ENCODE assay signal across 17 cellular contexts in genomic region chr22:20922141-20922751, GRCh38. TPM values are rescaled to one million over a fixed set of nuclear protein-coding genes. Genes with fewer than 3 reads are reported as not detected.
A peak's percentile ranks its signal among the peaks of the same experiment; 100 is the strongest.
DNase-seq lines count a peak whose midpoint lies in the region; ATAC-seq and TF ChIP-seq lines count a peak whose summit lies in the region.
"Had no signal": no experiment of that assay in that cellular context is flagged by ENCODE, and none has a peak within 500 bp of the region (broad histone marks: within the 10 kb centered on the region; RNA-seq: fewer than 3 reads in every experiment).

No MANE protein-coding gene starts in this region.

- H3K36me3 ChIP-seq in CD8-positive, alpha-beta T cell (ENCODE audit: insufficient read depth, low read length), result no peaks in the 10 kb centered on the region
- H3K36me3 ChIP-seq in HEK293 (ENCODE audit: control insufficient read depth in 2 of 2, insufficient read depth in 1 of 2, low read length in 2 of 2), result peaks cover 3 to 5% of the 10 kb centered on the region in 2 experiments; a peak in 2 of 3 replicates

- TF ChIP-seq CTCF in CD8-positive, alpha-beta T cell (IDR thresholded peaks at IDR 0.05), result no peak
- TF ChIP-seq CTCF in HEK293 (tag by site-specific recombination; IDR thresholded peaks at IDR 0.05) (no peak), natural killer cell (IDR thresholded peaks at IDR 0.05) (no peak), dorsolateral prefrontal cortex (IDR thresholded peaks at IDR 0.05 in 54 of 56, conservative IDR thresholded peaks at IDR 0.05 in 2 of 56; ENCODE audit: low read depth in 1 of 56, partially characterized antibody in 56 of 56) (no peak)

- CTCF ChIA-PET in CD8-positive, alpha-beta T cell (lab: Charles Lee), result interaction anchor here (0.7 to 1.1 kb wide), 2 partner anchors 10 to 14 kb away, joined by 3 to 4 read pairs; no protein-coding TSS in a partner anchor
- CTCF ChIA-PET in HEK293 (lab: Yijun Ruan, JAX), result interaction anchor here (0.6 to 4.1 kb wide), 2 partner anchors 37 to 78 kb away, joined by 3 to 29 read pairs; no protein-coding TSS in a partner anchor

- no peak for ATAC-seq in CD8-positive, alpha-beta T cell
- ATAC-seq in natural killer cell, result no peak
- ATAC-seq in HG02852 (IDR thresholded peaks at IDR 0.05; ENCODE audit: unreplicated experiment), result no peak
- ATAC-seq: left colon had no signal

- H3K4me1 ChIP-seq in CD8-positive, alpha-beta T cell (ENCODE audit: insufficient read depth, low read length), result peaks cover 58% of the 10 kb centered on the region
- H3K4me1 ChIP-seq in HEK293 (ENCODE audit: control insufficient read depth, insufficient read depth, low read length), result peaks cover 11% of the 10 kb centered on the region; the same call in 1 of the 2 replicates

- no peaks in the 10 kb centered on the region for H3K9me3 ChIP-seq in CD8-positive, alpha-beta T cell (ENCODE audit: low read length)
- no peaks in the 10 kb centered on the region for H3K9me3 ChIP-seq in HEK293 (ENCODE audit: control insufficient read depth, insufficient read depth, low read depth, low read length)
- H3K9me3 ChIP-seq: Caco-2, SJSA1, testis had no signal

- no peak overlapping the region for H3K27ac ChIP-seq in CD8-positive, alpha-beta T cell (ENCODE audit: low read depth, low read length)
- H3K27ac ChIP-seq in HEK293 (ENCODE audit: extremely low read depth, low read depth, low read length) (no peak overlapping the region), dorsolateral prefrontal cortex (no peak overlapping the region)
- H3K27ac ChIP-seq: HL-60, SJSA1, testis had no signal

- H3K27ac Mint-ChIP-seq in CD8-positive, alpha-beta T cell, result peak overlapping the region; percentile 23
- peak overlapping the region; percentile 50 for H3K27ac Mint-ChIP-seq in activated naive CD8-positive, alpha-beta T cell
- peak overlapping the region; percentile 72 to 95 for H3K27ac Mint-ChIP-seq in natural killer cell

- H3K9me3 Mint-ChIP-seq in CD8-positive, alpha-beta T cell, result no peaks in the 10 kb centered on the region
- no peaks in the 10 kb centered on the region for H3K9me3 Mint-ChIP-seq in activated naive CD8-positive, alpha-beta T cell (ENCODE audit: low read depth)
- no peaks in the 10 kb centered on the region for H3K9me3 Mint-ChIP-seq in natural killer cell

- no peaks in the 10 kb centered on the region for H3K27me3 Mint-ChIP-seq in CD8-positive, alpha-beta T cell (ENCODE audit: low read depth)
- no peaks in the 10 kb centered on the region for H3K27me3 Mint-ChIP-seq in activated naive CD8-positive, alpha-beta T cell
- H3K27me3 Mint-ChIP-seq in natural killer cell (ENCODE audit: low read depth in 2 of 2), result no peaks in the 10 kb centered on the region

- H3K27me3 ChIP-seq in CD8-positive, alpha-beta T cell (ENCODE audit: insufficient read depth, low read length), result no peaks in the 10 kb centered on the region
- H3K27me3 ChIP-seq in dorsolateral prefrontal cortex, result no peaks in the 10 kb centered on the region
- H3K27me3 ChIP-seq: SJSA1, testis had no signal

- peaks cover 37% of the 10 kb centered on the region for H3K36me3 Mint-ChIP-seq in CD8-positive, alpha-beta T cell
- H3K36me3 Mint-ChIP-seq in activated naive CD8-positive, alpha-beta T cell, result peaks cover 7% of the 10 kb centered on the region
- H3K36me3 Mint-ChIP-seq in natural killer cell, result no peaks in the 10 kb centered on the region

- no peak for DNase-seq in CD8-positive, alpha-beta T cell
- DNase-seq in natural killer cell (no peak), NCI-H1436 (lab: John Stamatoyannopoulos, UW) (no peak), dorsolateral prefrontal cortex (no peak), AG08396 (ENCODE audit: low spot score) (no peak)
- DNase-seq: activated effector memory CD4-positive, alpha-beta T cell treated with anti-CD3 and anti-CD28 coated beads, Interleukin-2, amount 50 U/mL, for 16 hours; Caco-2; head of caudate nucleus; left colon; NK-92 treated with Interleukin-12 subunit alpha and Interleukin-12 subunit beta, amount 100 ng/mL, for 24 hours; small intestine; testis had no signal

- intact Hi-C loops in CD8-positive, alpha-beta T cell (cut with DNase I, micrococcal nuclease), result no loop called here
- intact Hi-C loops in natural killer cell (cut with micrococcal nuclease), result no loop called here
- intact Hi-C loops in dorsolateral prefrontal cortex (cut with DNase I), result no loop called here

- H3K4me3 Mint-ChIP-seq in CD8-positive, alpha-beta T cell, result peak overlapping the region; percentile 40
- H3K4me3 Mint-ChIP-seq in activated naive CD8-positive, alpha-beta T cell, result peak overlapping the region; percentile 60
- H3K4me3 Mint-ChIP-seq in natural killer cell, result peak overlapping the region; percentile 66

- H3K4me1 Mint-ChIP-seq in CD8-positive, alpha-beta T cell (ENCODE audit: low read depth), result peaks cover 60% of the 10 kb centered on the region
- H3K4me1 Mint-ChIP-seq in activated naive CD8-positive, alpha-beta T cell (ENCODE audit: low read depth), result peaks cover 55% of the 10 kb centered on the region
- peaks cover 69 to 72% of the 10 kb centered on the region in 2 donors for H3K4me1 Mint-ChIP-seq in natural killer cell

- no peak overlapping the region for H3K4me3 ChIP-seq in CD8-positive, alpha-beta T cell (ENCODE audit: low read depth, low read length)
- H3K4me3 ChIP-seq in HEK293 (ENCODE audit: low read depth, low read length), result no peak overlapping the region
- H3K4me3 ChIP-seq in dorsolateral prefrontal cortex, result peak overlapping the region in 6 of 59 donors; percentile 19 to 100 (median 98)
- H3K4me3 ChIP-seq: SJSA1, testis had no signal

- POLR2A ChIA-PET in CD8-positive, alpha-beta T cell (lab: Charles Lee), result interaction anchor here (0.7 kb wide), 1 partner anchor 895 kb away, joined by 3 read pairs; no protein-coding TSS in a partner anchor
- POLR2A ChIA-PET in HEK293 (lab: Yijun Ruan, JAX), result interaction anchor here (0.6 to 3.0 kb wide), 4 partner anchors 15 to 80 kb away, joined by 3 to 17 read pairs (median 5); partner anchors contain the start of genes LZTR1 and THAP7

TF ChIP-seq in HEK293, 187 proteins besides CTCF, POLR2A, EP300 and RAD21 (continues in another document):
- TF ChIP-seq ZBTB21 (tag by site-specific recombination; IDR thresholded peaks at IDR 0.05), result no peak
- TF ChIP-seq GLIS2 (tag by site-specific recombination; IDR thresholded peaks at IDR 0.05), result no peak
- no peak for TF ChIP-seq KLF10 (tag by site-specific recombination; IDR thresholded peaks at IDR 0.05)
- peak; percentile 9; the same call in 1 of the 2 replicates for TF ChIP-seq SP7 (tag by site-specific recombination; IDR thresholded peaks at IDR 0.05)
- no peak for TF ChIP-seq ZNF266 (tag by site-specific recombination; IDR thresholded peaks at IDR 0.05; ENCODE audit: low read depth)
- peak; percentile 26; the same call in 1 of the 2 replicates for TF ChIP-seq ZFHX2 (tag by site-specific recombination; conservative IDR thresholded peaks at IDR 0.05)
- TF ChIP-seq ZNF692 (tag by site-specific recombination; IDR thresholded peaks at IDR 0.05), result peak; percentile 9; the same call in 1 of the 2 replicates
- TF ChIP-seq ZNF521 (tag by site-specific recombination; IDR thresholded peaks at IDR 0.05), result no peak
- no peak for TF ChIP-seq ZNF626 (tag by site-specific recombination; IDR thresholded peaks at IDR 0.05)
- 0 out of 2 replicates have a peak, but pooled peaks have one; percentile 28 for TF ChIP-seq KLF16 (tag by site-specific recombination; IDR thresholded peaks at IDR 0.05)
- no peak; the same call in 1 of the 2 replicates for TF ChIP-seq ZBTB17 (tag by site-specific recombination; IDR thresholded peaks at IDR 0.05)
- TF ChIP-seq ZNF366 (tag by site-specific recombination; conservative IDR thresholded peaks at IDR 0.05), result peak; percentile 73; the same call in 1 of the 2 replicates
- 0 out of 2 replicates have a peak, but pooled peaks have one; percentile 18 for TF ChIP-seq FEZF1 (tag by site-specific recombination; IDR thresholded peaks at IDR 0.05)
- TF ChIP-seq ZXDB (tag by site-specific recombination; IDR thresholded peaks at IDR 0.05), result 0 out of 2 replicates have a peak, but pooled peaks have one; percentile 26
- TF ChIP-seq EGR2 (tag by site-specific recombination; IDR thresholded peaks at IDR 0.05; ENCODE audit: low read depth), result 0 out of 2 replicates have a peak, but pooled peaks have one; percentile 30
- TF ChIP-seq RBAK (tag by site-specific recombination; IDR thresholded peaks at IDR 0.05), result no peak
- no peak for TF ChIP-seq ZBTB6 (tag by site-specific recombination; IDR thresholded peaks at IDR 0.05)
- no peak for TF ChIP-seq ZNF548 (tag by site-specific recombination; IDR thresholded peaks at IDR 0.05)
- no peak for TF ChIP-seq ZSCAN30 (tag by site-specific recombination; IDR thresholded peaks at IDR 0.05)

RNA-seq across cellular contexts. Expression of gene CRKL, which starts 5.0 kb away (rescaled TPM):
- total RNA-seq in CD8-positive, alpha-beta T cell, result 10 to 100 TPM; 57.7 to 60.2 TPM
- total RNA-seq in natural killer cell, result 10 to 100 TPM; 50.7 to 71.2 (median 67.4) TPM
- 100 to 1,000 TPM in 31 of 120 experiments, 10 to 100 TPM in 89; 75.1 to 125 (median 94.5) TPM for total RNA-seq in dorsolateral prefrontal cortex

RNA-seq across cellular contexts. Expression of gene AIFM3, which starts 44.8 kb away (rescaled TPM):
- total RNA-seq in CD8-positive, alpha-beta T cell, result under 1 TPM in 1 of 2 experiments, not detected in 1; 0.39 TPM
- total RNA-seq in natural killer cell (1 to 10 TPM; 1.5 to 2.3 (median 2.2) TPM), dorsolateral prefrontal cortex (100 to 1,000 TPM in 39 of 120 experiments, 10 to 100 TPM in 81; 45.5 to 214 (median 90.2) TPM)
- total RNA-seq: SJSA1 had no signal

RNA-seq across cellular contexts. Expression of gene LZTR1, which starts 59.9 kb away (rescaled TPM):
- 10 to 100 TPM; 42.8 to 44.8 TPM for total RNA-seq in CD8-positive, alpha-beta T cell
- total RNA-seq in natural killer cell (10 to 100 TPM; 71.9 to 85.0 (median 82.0) TPM), dorsolateral prefrontal cortex (100 to 1,000 TPM in 5 of 120 experiments, 10 to 100 TPM in 115; 48.3 to 115 (median 73.6) TPM)

Comparison
In these comparisons a context has a peak if more than half of its experiments do, and no peak if none do; other contexts are left out.
1. H3K27ac Mint-ChIP-seq: peak in every context shown above with its lines; median percentile 84 in natural killer cell; 50 in activated naive CD8-positive, alpha-beta T cell; 23 in CD8-positive, alpha-beta T cell.
2. RNA of gene AIFM3, which starts 44.8 kb away (total RNA-seq): 45.5 to 214 TPM in dorsolateral prefrontal cortex; 1.5 to 2.3 TPM in natural killer cell and 0.39 TPM in CD8-positive, alpha-beta T cell; every median in the first group is over 10 times any median in the second.
3. Peak in every context shown above with its lines, with median percentiles within 50 percentile points of each other: H3K4me3 Mint-ChIP-seq.